1 cellular context compared by ENCODE assay signal in the genomic region with DNA sequence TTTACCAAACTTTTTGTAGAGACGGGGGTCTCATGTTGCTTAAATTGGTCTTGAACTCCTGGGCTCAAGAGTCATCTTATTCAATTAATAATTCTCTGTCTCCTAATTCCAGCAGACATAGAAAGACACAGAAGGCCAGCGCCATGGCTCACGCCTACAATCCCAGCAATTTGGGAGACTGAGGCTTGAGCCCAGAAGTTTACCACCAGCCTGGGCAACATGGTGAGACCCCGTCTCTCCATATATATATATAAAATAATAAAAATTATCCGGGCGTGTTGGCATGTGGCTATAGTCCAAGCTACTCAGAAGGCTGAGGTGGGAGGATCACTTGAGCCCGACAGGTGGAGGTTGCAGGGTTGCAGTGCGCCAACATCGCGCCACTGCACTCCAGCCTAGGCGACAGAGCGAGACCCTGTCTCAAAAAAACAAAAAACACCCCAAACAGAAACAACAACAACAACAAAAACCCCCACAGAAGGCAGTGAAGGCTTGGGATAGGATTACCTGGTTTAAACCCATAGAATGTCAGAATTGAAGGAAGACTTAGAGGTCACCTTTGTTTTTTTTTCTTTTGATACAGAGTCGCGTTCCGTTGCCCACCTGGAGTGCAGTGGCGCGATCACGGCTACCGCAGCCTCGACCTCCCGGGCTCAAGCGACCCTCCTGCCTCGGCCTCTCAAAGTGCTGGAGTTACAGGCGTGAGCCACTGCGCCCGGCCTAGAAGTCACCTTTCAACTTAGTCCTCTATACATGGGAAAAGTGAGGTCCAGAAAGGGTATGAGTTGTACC.
TF ChIP-seq lines count a peak whose summit lies in the region.

No MANE protein-coding gene starts in this region.

TF ChIP-seq in WTC11, 78 proteins besides CTCF, POLR2A, EP300 and RAD21 (continued from another document):
- no peak for TF ChIP-seq STAT6 (CRISPR knock-in tag; conservative IDR thresholded peaks at IDR 0.05; ENCODE audit: low read depth)
